31 cellular contexts compared by ENCODE assay signal in genomic region chr10:106167946-106168345, GRCh38.
"Had no signal": no experiment of that assay in that cellular context is flagged by ENCODE, and none has a peak within 500 bp of the region (broad histone marks: within the 10 kb centered on the region; RNA-seq: fewer than 3 reads in every experiment).

No MANE protein-coding gene starts in this region.

- H3K4me1 ChIP-seq: neural progenitor cell, parathyroid adenoma, psoas muscle, right lobe of liver, spleen, suprapubic skin, testis, tibial artery, transverse colon, upper lobe of right lung, uterus had no signal

- H3K27ac Mint-ChIP-seq: natural killer cell; nephron; neural progenitor cell; progenitor cell of endocrine pancreas; stimulated activated memory B cell treated with anti-CD40 and anti-IgM and Interleukin-4, amounts not matched to agents 10 μg/mL and 1 μg/mL and 100 μg/mL, for 72 hours; stimulated activated naive CD8-positive, alpha-beta T cell treated with anti-CD3 and anti-CD28 coated beads, Interleukin-15, amount 100 ng/mL, for 72 hours; type B pancreatic cell had no signal

- H3K4me3 ChIP-seq: neural progenitor cell, ovary, psoas muscle, right lobe of liver, skin epidermis, smooth muscle cell, spleen, suprapubic skin, testis, tibial artery, transverse colon, upper lobe of right lung, uterus had no signal

- H3K9me3 ChIP-seq: ovary, psoas muscle, right lobe of liver, suprapubic skin, testis, tibial artery, transverse colon, upper lobe of right lung, uterus had no signal

- H3K27ac ChIP-seq: neural progenitor cell, ovary, parathyroid adenoma, psoas muscle, right lobe of liver, skin epidermis, spleen, suprapubic skin, testis, tibial artery, transverse colon, upper lobe of right lung, uterus had no signal

- H3K27me3 ChIP-seq: neural progenitor cell, ovary, right lobe of liver, spleen, suprapubic skin, testis, tibial artery, transverse colon, upper lobe of right lung, uterus had no signal

- DNase-seq: natural killer cell; occipital lobe; ovary; posterior cingulate gyrus; psoas muscle; right cardiac atrium; right lobe of liver; spleen; stimulated activated CD4-positive, alpha-beta T cell treated with anti-CD3 and anti-CD28 coated beads, Interleukin-12 subunit alpha, Interleukin-12 subunit beta, amount 100 ng/mL, for 4 hours; stimulated activated CD4-positive, alpha-beta T cell treated with anti-CD3 and anti-CD28 coated beads, Interleukin-1b, Interleukin-23, amount 100 ng/mL, for 48 hours; stimulated activated CD4-positive, alpha-beta T cell treated with anti-CD3 and anti-CD28 coated beads, Interleukin-4, amount 100 ng/mL, for 1 hour; stimulated activated CD4-positive, alpha-beta T cell treated with anti-CD3 and anti-CD28 coated beads, Interleukin-4, amount 100 ng/mL, for 4 hours; stimulated activated CD8-positive, alpha-beta memory T cell treated with anti-CD3 and anti-CD28 coated beads, Interleukin-4, amount 100 ng/mL, for 48 hours; stimulated activated naive CD4-positive, alpha-beta T cell; stimulated activated naive CD8-positive, alpha-beta T cell treated with anti-CD3 and anti-CD28 coated beads, Interleukin-15, amount 100 ng/mL, for 72 hours; stimulated activated naive CD8-positive, alpha-beta T cell treated with anti-CD3 and anti-CD28 coated beads, Interleukin-15, Interleukin-2, amounts not matched to agents 100 U/mL and 50 U/mL, for 24 hours; substantia nigra; testis; tibial artery; transverse colon; upper lobe of right lung; uterus had no signal

- H3K36me3 Mint-ChIP-seq: neural progenitor cell; stimulated activated memory B cell treated with anti-CD40 and anti-IgM and Interleukin-4, amounts not matched to agents 10 μg/mL and 1 μg/mL and 100 μg/mL, for 72 hours; type B pancreatic cell had no signal

- H3K4me3 Mint-ChIP-seq: natural killer cell; nephron; neural progenitor cell; stimulated activated memory B cell treated with anti-CD40 and anti-IgM and Interleukin-4, amounts not matched to agents 10 μg/mL and 1 μg/mL and 100 μg/mL, for 72 hours; stimulated activated naive CD8-positive, alpha-beta T cell treated with anti-CD3 and anti-CD28 coated beads, Interleukin-15, amount 100 ng/mL, for 72 hours; type B pancreatic cell had no signal

- H3K36me3 ChIP-seq: neural progenitor cell, ovary, right lobe of liver, spleen, suprapubic skin, tibial artery, transverse colon, upper lobe of right lung, uterus had no signal

- H3K4me1 Mint-ChIP-seq: natural killer cell; neural progenitor cell; stimulated activated memory B cell treated with anti-CD40 and anti-IgM and Interleukin-4, amounts not matched to agents 10 μg/mL and 1 μg/mL and 100 μg/mL, for 72 hours; stimulated activated naive CD8-positive, alpha-beta T cell treated with anti-CD3 and anti-CD28 coated beads, Interleukin-15, amount 100 ng/mL, for 72 hours had no signal

- H3K27me3 Mint-ChIP-seq: progenitor cell of endocrine pancreas; stimulated activated memory B cell treated with anti-CD40 and anti-IgM and Interleukin-4, amounts not matched to agents 10 μg/mL and 1 μg/mL and 100 μg/mL, for 72 hours; stimulated activated naive CD8-positive, alpha-beta T cell treated with anti-CD3 and anti-CD28 coated beads, Interleukin-15, amount 100 ng/mL, for 72 hours; type B pancreatic cell had no signal
